8 cellular contexts compared by ENCODE assay signal in genomic region chr9:6827370-6827949, GRCh38.
A peak's percentile ranks its signal among the peaks of the same experiment; 100 is the strongest.
DNase-seq lines count a peak whose midpoint lies in the region; ATAC-seq and TF ChIP-seq lines count a peak whose summit lies in the region.

No MANE protein-coding gene starts in this region.

- no peak overlapping the region for H3K27ac ChIP-seq in spleen

- ATAC-seq in GM21786 (IDR thresholded peaks at IDR 0.05; ENCODE audit: unreplicated experiment) (peak; percentile 43), HG02885 (IDR thresholded peaks at IDR 0.05; ENCODE audit: poor library complexity, unreplicated experiment) (no peak)

- H3K9me3 ChIP-seq in spleen = peaks cover 0 to 8% (median 4%) of the 10 kb centered on the region in 8 donors

- no peak for TF ChIP-seq POLR2A in spleen (IDR thresholded peaks at IDR 0.05)

- DNase-seq in NCI-H2029 treated with DMSO at 0.1 percent for 48 hours (lab: John Stamatoyannopoulos, UW) (peak; percentile 0), NCI-H2029 (lab: John Stamatoyannopoulos, UW) (no peak), NCI-H2196 (lab: John Stamatoyannopoulos, UW; ENCODE audit: unreplicated experiment) (peak; percentile 83), activated T-cell treated with anti-CD3 and anti-CD28 coated beads for 4 hours (peak; percentile 19), glomerular endothelial cell (ENCODE audit: extremely low read depth, low read depth, low spot score) (peak; percentile 39), spleen (no peak)

- H3K4me3 ChIP-seq in spleen = no peak overlapping the region

- 36 to 40% (median 37%) methylated on average over 3 of the region's 3 CpGs for WGBS in spleen, 5 donors

- peak in 9 of 11 experiments; percentile 18 to 61 (median 47) for TF ChIP-seq CTCF in spleen (IDR thresholded peaks at IDR 0.05 in 8 of 11, conservative IDR thresholded peaks at IDR 0.05 in 3 of 11)

- no peaks in the 10 kb centered on the region for H3K27me3 ChIP-seq in spleen (replicated peaks in 1 of 7)

- intact Hi-C loops in spleen (cut with DNase I; ENCODE audit: low total_unique reads) = no loop called here

- H3K4me1 ChIP-seq in spleen = no peaks in the 10 kb centered on the region

- peaks cover 0 to 67% (median 17%) of the 10 kb centered on the region in 6 donors for H3K36me3 ChIP-seq in spleen

Comparison
In these comparisons a context has a peak if more than half of its experiments do, and no peak if none do; other contexts are left out.
1. DNase-seq: peak in NCI-H2029 treated with DMSO at 0.1 percent for 48 hours (single experiment), NCI-H2196 (single experiment), activated T-cell treated with anti-CD3 and anti-CD28 coated beads for 4 hours (single experiment) and glomerular endothelial cell (single experiment); none in NCI-H2029 (single experiment) and spleen (single experiment).